Comparison of ENCODE assay signal across 2 cellular contexts in the genomic region with DNA sequence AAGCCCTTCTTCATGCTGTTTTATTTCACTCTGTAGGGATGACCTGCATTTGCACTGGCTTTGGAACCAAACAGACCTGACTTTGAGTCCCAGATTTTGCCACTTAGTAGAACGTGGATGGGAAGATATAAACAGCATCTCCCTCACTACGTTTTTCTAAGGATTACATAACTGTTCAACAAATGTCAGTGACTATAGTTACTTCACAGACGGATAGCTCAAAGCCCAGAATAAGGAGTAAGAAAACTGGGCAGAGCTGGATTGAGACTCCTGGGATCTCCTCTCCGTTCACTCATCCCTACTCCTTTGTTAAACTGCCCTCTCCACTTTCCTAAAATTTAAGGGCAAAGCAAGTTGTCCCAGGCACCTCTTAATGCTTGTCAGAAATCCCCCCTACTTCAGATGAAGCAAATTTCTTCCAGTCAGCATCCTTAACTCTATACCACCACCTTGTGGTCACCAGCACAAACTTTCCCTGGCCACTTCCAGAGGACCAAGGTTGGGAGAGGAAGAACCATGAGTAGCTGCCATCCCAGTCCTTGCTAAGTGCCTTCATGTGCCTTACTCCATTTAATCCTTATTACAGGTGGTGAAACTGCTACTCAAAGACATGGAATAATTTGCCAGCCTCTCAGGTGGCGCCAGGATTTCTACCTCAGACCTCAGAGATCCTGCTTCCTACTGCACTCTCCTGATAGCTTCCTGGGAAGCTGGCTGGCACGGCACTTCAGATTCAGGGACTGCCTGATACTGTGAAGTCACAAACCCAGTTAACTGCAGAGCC.
TF ChIP-seq lines count a peak whose summit lies in the region.

No MANE protein-coding gene starts in this region.

TF ChIP-seq in SK-N-SH treated with all-trans-retinoic acid at 6 μM for 48 hours, 23 proteins besides CTCF, POLR2A, EP300 and RAD21:
- TF ChIP-seq ZFP30 (CRISPR knock-in tag; IDR thresholded peaks at IDR 0.05) (no peak), ESRRG (CRISPR knock-in tag; IDR thresholded peaks at IDR 0.05) (no peak), CSRNP3 (CRISPR knock-in tag; IDR thresholded peaks at IDR 0.05) (no peak), ZNF70 (CRISPR knock-in tag; IDR thresholded peaks at IDR 0.05) (no peak), GLIS3 (CRISPR knock-in tag; IDR thresholded peaks at IDR 0.05) (no peak), RARB (CRISPR knock-in tag; IDR thresholded peaks at IDR 0.05) (no peak), ZC3H10 (CRISPR knock-in tag; IDR thresholded peaks at IDR 0.05) (no peak), OSR1 (CRISPR knock-in tag; IDR thresholded peaks at IDR 0.05) (no peak), PPARA (CRISPR knock-in tag; IDR thresholded peaks at IDR 0.05; ENCODE audit: borderline replicate concordance) (no peak), SNAI2 (CRISPR knock-in tag; IDR thresholded peaks at IDR 0.05) (no peak), ZNF8 (CRISPR knock-in tag; IDR thresholded peaks at IDR 0.05) (no peak)

TF ChIP-seq in H1, 55 proteins besides CTCF, POLR2A, EP300 and RAD21:
- 0 out of 4 replicates have a peak, but pooled peaks of 1 of the 2 experiments have one; percentile 35 for TF ChIP-seq SIN3A (conservative IDR thresholded peaks at IDR 0.05 in 1 of 2, IDR thresholded peaks at IDR 0.05 in 1 of 2; ENCODE audit: low read depth in 1 of 2, low read length in 2 of 2)
- TF ChIP-seq TCF12 (IDR thresholded peaks at IDR 0.05; ENCODE audit: low read depth, low read length): no peak
- TF ChIP-seq, protein P1, sequence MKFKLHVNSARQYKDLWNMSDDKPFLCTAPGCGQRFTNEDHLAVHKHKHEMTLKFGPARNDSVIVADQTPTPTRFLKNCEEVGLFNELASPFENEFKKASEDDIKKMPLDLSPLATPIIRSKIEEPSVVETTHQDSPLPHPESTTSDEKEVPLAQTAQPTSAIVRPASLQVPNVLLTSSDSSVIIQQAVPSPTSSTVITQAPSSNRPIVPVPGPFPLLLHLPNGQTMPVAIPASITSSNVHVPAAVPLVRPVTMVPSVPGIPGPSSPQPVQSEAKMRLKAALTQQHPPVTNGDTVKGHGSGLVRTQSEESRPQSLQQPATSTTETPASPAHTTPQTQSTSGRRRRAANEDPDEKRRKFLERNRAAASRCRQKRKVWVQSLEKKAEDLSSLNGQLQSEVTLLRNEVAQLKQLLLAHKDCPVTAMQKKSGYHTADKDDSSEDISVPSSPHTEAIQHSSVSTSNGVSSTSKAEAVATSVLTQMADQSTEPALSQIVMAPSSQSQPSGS (IDR thresholded peaks at IDR 0.05; ENCODE audit: low read length): peak; percentile 46; the same call in 1 of the 2 replicates
TF ChIP-seq in H1: peak in this region for 2.
